ENCODE assay signal across 8 cellular contexts in genomic region chr16:31202402-31203385, GRCh38. TPM values are rescaled to one million over a fixed set of nuclear protein-coding genes. Genes with fewer than 3 reads are reported as not detected.
A peak's percentile ranks its signal among the peaks of the same experiment; 100 is the strongest.
DNase-seq lines count a peak whose midpoint lies in the region; ATAC-seq and TF ChIP-seq lines count a peak whose summit lies in the region.

TSS of gene PYCARD (minus strand) at chr16:31202760. CDS start at chr16:31202690, 70 bp downstream.

- no peaks in the 10 kb centered on the region for H3K9me3 Mint-ChIP-seq in activated CD4-positive, alpha-beta T cell treated with anti-CD3 and anti-CD28 coated beads, Interleukin-2, amount 10 ng/mL, durations not matched to agents 24 days and 14 days

- peak; percentile 86 for DNase-seq in activated CD4-positive, alpha-beta T cell treated with anti-CD3 and anti-CD28 coated beads, Interleukin-2, amount 10 ng/mL, durations not matched to agents 24 days and 14 days
- DNase-seq in activated CD4-positive, alpha-beta T cell treated with anti-CD3 and anti-CD28 coated beads for 1 hour: no peak
- DNase-seq in SW480 (ENCODE audit: low spot score): peak; percentile 16
- peak; percentile 90 for DNase-seq in upper lobe of right lung

- in situ Hi-C loops in endometrial microvascular endothelial cells (cut with HindIII; ENCODE audit: inconsistent ontology term, low pct_unique_long_range_greater_than_20kb, low sequenced_read_pairs): no loop called here

- H3K36me3 Mint-ChIP-seq in activated CD4-positive, alpha-beta T cell treated with anti-CD3 and anti-CD28 coated beads, Interleukin-2, amount 10 ng/mL, durations not matched to agents 24 days and 14 days (ENCODE audit: low read depth): peaks cover 18% of the 10 kb centered on the region

- H3K4me3 ChIP-seq in mesodermal cell (ENCODE audit: extremely low read depth, insufficient read depth, low read length, poor library complexity, severe bottlenecking) (peak within 1 kb of the TSS; percentile 35), upper lobe of right lung (peak within 1 kb of the TSS; percentile 88)

- H3K4me1 ChIP-seq in mesodermal cell (ENCODE audit: control insufficient read depth, insufficient read depth, low read length, poor library complexity, severe bottlenecking) (peaks cover 8% of the 10 kb centered on the region), upper lobe of right lung (peaks cover 11% of the 10 kb centered on the region)

- intact Hi-C loops in activated CD4-positive, alpha-beta T cell treated with anti-CD3 and anti-CD28 coated beads, Interleukin-2, amount 10 ng/mL, durations not matched to agents 24 days and 14 days (cut with micrococcal nuclease): loop anchor here (1.0 to 5.0 kb wide), 6 partner anchors 9 to 666 kb away; partner anchors contain the start of gene ZNF843
- intact Hi-C loops in upper lobe of right lung (cut with DNase I): loop anchor here (10.0 kb wide), 1 partner anchor 52 kb away; the partner anchor contains the start of gene ITGAM

- peaks cover 54% of the 10 kb centered on the region for H3K4me1 Mint-ChIP-seq in activated CD4-positive, alpha-beta T cell treated with anti-CD3 and anti-CD28 coated beads, Interleukin-2, amount 10 ng/mL, durations not matched to agents 24 days and 14 days

- no peak for TF ChIP-seq CTCF in upper lobe of right lung (IDR thresholded peaks at IDR 0.05)

- no peaks in the 10 kb centered on the region for H3K27me3 ChIP-seq in upper lobe of right lung

- 17 to 23% methylated on average over 47 to 64 of the region's 71 CpGs for WGBS in mesodermal cell (ENCODE audit: insufficient coverage in 2 of 2), 2 experiments

- H3K36me3 ChIP-seq in mesodermal cell (ENCODE audit: control insufficient read depth, insufficient read depth, low read length) (peaks cover 16% of the 10 kb centered on the region), upper lobe of right lung (peaks cover under 1% of the 10 kb centered on the region)

- H3K9me3 ChIP-seq in mesodermal cell (ENCODE audit: control insufficient read depth, low read length): no peaks in the 10 kb centered on the region
- H3K9me3 ChIP-seq in upper lobe of right lung: no peaks in the 10 kb centered on the region

- peak within 1 kb of the TSS; percentile 87 for H3K27ac Mint-ChIP-seq in activated CD4-positive, alpha-beta T cell treated with anti-CD3 and anti-CD28 coated beads, Interleukin-2, amount 10 ng/mL, durations not matched to agents 24 days and 14 days

- no peak within 1 kb of the TSS for H3K27ac ChIP-seq in mesodermal cell (ENCODE audit: low read depth, low read length, severe bottlenecking)
- peak within 1 kb of the TSS; percentile 68 for H3K27ac ChIP-seq in upper lobe of right lung

- ATAC-seq in HG03064 (IDR thresholded peaks at IDR 0.05; ENCODE audit: low read depth, unreplicated experiment) (peak; percentile 36), upper lobe of right lung (peak; percentile 88), HG03097 (IDR thresholded peaks at IDR 0.05; ENCODE audit: low FRiP score, unreplicated experiment) (no peak)

- H3K4me3 Mint-ChIP-seq in activated CD4-positive, alpha-beta T cell treated with anti-CD3 and anti-CD28 coated beads, Interleukin-2, amount 10 ng/mL, durations not matched to agents 24 days and 14 days: peak within 1 kb of the TSS; percentile 89

- peaks cover 1% of the 10 kb centered on the region for H3K27me3 Mint-ChIP-seq in activated CD4-positive, alpha-beta T cell treated with anti-CD3 and anti-CD28 coated beads, Interleukin-2, amount 10 ng/mL, durations not matched to agents 24 days and 14 days

RNA-seq across cellular contexts. Expression of gene PYCARD, which starts in this region (rescaled TPM):
- 15.6 and 17.1 TPM in 2 replicates for total RNA-seq in activated CD4-positive, alpha-beta T cell treated with anti-CD3 and anti-CD28 coated beads, Interleukin-2, amount 10 ng/mL, durations not matched to agents 24 days and 14 days
- total RNA-seq in endometrial microvascular endothelial cells (ENCODE audit: inconsistent ontology term) (21.2 TPM), upper lobe of right lung (49.5 TPM)
- 4.3 TPM for polyA plus RNA-seq in mesodermal cell (2013, experiment 1 of 2)
- polyA plus RNA-seq in mesodermal cell (2013, experiment 2 of 2): 3.2 TPM
